8 cellular contexts compared by ENCODE assay signal in genomic region chr3:136070953-136071949, GRCh38.
DNase-seq lines count a peak whose midpoint lies in the region; ATAC-seq, FAIRE-seq and TF ChIP-seq lines count a peak whose summit lies in the region.

No MANE protein-coding gene starts in this region.

- H3K27ac ChIP-seq in epithelial cell of prostate = peak overlapping the region; percentile 55

- no peaks in the 10 kb centered on the region for H3K9me3 ChIP-seq in NT2/D1 (ENCODE audit: insufficient read depth, low read length)

- no peak overlapping the region for H3K9ac ChIP-seq in NT2/D1 (ENCODE audit: insufficient read length, low read depth)

- H3K9me3 Mint-ChIP-seq in progenitor cell of endocrine pancreas (ENCODE audit: low read depth) = no peaks in the 10 kb centered on the region

- H3K27ac Mint-ChIP-seq in progenitor cell of endocrine pancreas = peak overlapping the region; percentile 38

- no peaks in the 10 kb centered on the region for H3K36me3 ChIP-seq in NT2/D1 (ENCODE audit: insufficient read depth, insufficient read length, low read length)

- no peak overlapping the region for H3K4me3 ChIP-seq in NT2/D1 (ENCODE audit: insufficient read length, low read depth)

- no peak for TF ChIP-seq CTCF in progenitor cell of endocrine pancreas (IDR thresholded peaks at IDR 0.05; ENCODE audit: unreplicated experiment)

- DNase-seq in NT2/D1 (ENCODE audit: low read depth, low spot score) (peak; percentile 28), epithelial cell of prostate (ENCODE audit: low read depth, low spot score) (no peak), progenitor cell of endocrine pancreas (ENCODE audit: low spot score, unreplicated experiment) (no peak)
- DNase-seq in activated T-cell treated with anti-CD3 and anti-CD28 coated beads, Interleukin-2, amount 50 U/mL, for 48 hours = no peak
- DNase-seq in central memory CD4-positive, alpha-beta T cell = no peak

- peak; percentile 85 for FAIRE-seq in G401.6 (lab: Jason Lieb, UNC)

- H3K36me3 Mint-ChIP-seq in progenitor cell of endocrine pancreas (ENCODE audit: insufficient read depth) = peaks cover 10% of the 10 kb centered on the region

- H3K4me1 ChIP-seq in NT2/D1 (ENCODE audit: insufficient read depth, insufficient read length) = no peaks in the 10 kb centered on the region

- H3K27me3 Mint-ChIP-seq in progenitor cell of endocrine pancreas = no peaks in the 10 kb centered on the region

- H3K4me1 Mint-ChIP-seq in progenitor cell of endocrine pancreas (ENCODE audit: low read depth) = no peaks in the 10 kb centered on the region

- no peak overlapping the region for H3K4me3 Mint-ChIP-seq in progenitor cell of endocrine pancreas (ENCODE audit: low read depth)

- ATAC-seq in GM21526 (IDR thresholded peaks at IDR 0.05; ENCODE audit: low FRiP score, unreplicated experiment) = no peak
- ATAC-seq in HG02973 (IDR thresholded peaks at IDR 0.05; ENCODE audit: unreplicated experiment) = no peak

- no peaks in the 10 kb centered on the region for H3K27me3 ChIP-seq in NT2/D1 (ENCODE audit: insufficient read depth, insufficient read length)
